8 cellular contexts compared by ENCODE assay signal in the genomic region with DNA sequence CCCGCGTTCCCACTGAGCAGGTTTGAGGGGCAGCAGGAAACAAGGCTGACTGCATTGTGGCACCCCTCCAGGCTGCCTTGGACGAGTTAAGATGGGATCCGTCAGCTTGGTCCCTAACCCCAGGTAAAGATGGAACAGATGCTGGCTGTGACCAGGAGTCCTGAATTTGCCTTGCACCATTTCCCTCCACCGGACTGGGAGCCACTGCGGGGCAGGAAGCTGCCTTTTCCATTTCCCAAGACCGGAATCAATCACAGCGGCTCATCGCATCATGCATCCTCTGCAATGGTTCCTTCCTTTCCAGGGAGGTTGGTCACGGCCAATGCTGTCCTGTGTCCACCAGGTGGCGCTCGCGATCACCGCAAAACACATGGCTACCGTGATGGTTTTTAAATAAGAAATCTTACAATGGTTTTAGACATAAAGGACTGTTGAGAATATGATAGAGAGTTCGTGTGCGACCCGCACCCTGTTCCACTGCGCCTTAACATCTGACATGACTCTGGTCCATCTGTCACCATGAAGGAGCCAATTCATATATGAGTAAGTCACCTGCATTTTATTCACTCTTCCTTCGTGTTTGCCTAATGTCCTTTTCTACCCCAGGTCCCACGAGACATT. TPM values are rescaled to one million over a fixed set of nuclear protein-coding genes. Genes with fewer than 3 reads are reported as not detected.
DNase-seq lines count a peak whose midpoint lies in the region; ATAC-seq, FAIRE-seq and TF ChIP-seq lines count a peak whose summit lies in the region.

No MANE protein-coding gene starts in this region.

- peak; percentile 95 for TF ChIP-seq CTCF in retinal pigment epithelial cell (conservative IDR thresholded peaks at IDR 0.05; ENCODE audit: low read depth, low read length)

- intact Hi-C loops in right cardiac atrium (cut with DNase I): loop anchor here (2.0 to 10.0 kb wide), 5 partner anchors 111 to 226 kb away; no protein-coding TSS in a partner anchor

- DNase-seq in GM12892 (ENCODE audit: insufficient read length) (no peak), NCI-H187 treated with DMSO at 0.1 percent for 48 hours (lab: John Stamatoyannopoulos, UW) (peak; percentile 60), T-helper 9 cell (peak; percentile 91), amygdala (lab: John Stamatoyannopoulos, UW) (peak in 54 of 56 donors; percentile 27 to 92 (median 64)), right cardiac atrium (peak; percentile 83 to 92 (median 91)), retinal pigment epithelial cell (ENCODE audit: low read depth) (no peak)

- no peaks in the 10 kb centered on the region for H3K4me1 ChIP-seq in right cardiac atrium (ENCODE audit: control insufficient read depth, insufficient read depth, low read length)

- peak; percentile 71 to 73 for ATAC-seq in right cardiac atrium
- no peak for ATAC-seq in GM21619 (IDR thresholded peaks at IDR 0.05; ENCODE audit: unreplicated experiment)
- no peak for ATAC-seq in HG03039 (IDR thresholded peaks at IDR 0.05; ENCODE audit: unreplicated experiment)

- 7% methylated on average over 21 of the region's 21 CpGs for WGBS in right cardiac atrium

- TF ChIP-seq POLR2A in GM12892 (IDR thresholded peaks at IDR 0.05; ENCODE audit: low read depth, low read length): no peak

- H3K4me3 ChIP-seq in right cardiac atrium (ENCODE audit: low read length) (no peak overlapping the region), retinal pigment epithelial cell (ENCODE audit: low read length) (peak overlapping the region; percentile 33)

- no peaks in the 10 kb centered on the region for H3K9me3 ChIP-seq in right cardiac atrium (ENCODE audit: control insufficient read depth, low read length)

- no peaks in the 10 kb centered on the region for H3K27me3 ChIP-seq in right cardiac atrium (ENCODE audit: control insufficient read depth, insufficient read depth)

- no peak overlapping the region for H3K27ac ChIP-seq in right cardiac atrium (ENCODE audit: low read length)

- FAIRE-seq in GM12892 (lab: Jason Lieb, UNC): peak; percentile 84

RNA-seq across cellular contexts. Expression of a gene that starts 6.8 kb away (rescaled TPM):
- polyA plus RNA-seq in GM12892 (2012; ENCODE audit: missing spikeins): 7.1 TPM
- 1 to 10 TPM; 5.3 to 7.6 (median 6.0) TPM for total RNA-seq in right cardiac atrium
- polyA plus RNA-seq in right cardiac atrium: 2.9 TPM

Comparison
In these comparisons a context has a peak if more than half of its experiments do, and no peak if none do; other contexts are left out.
1. DNase-seq: peak in NCI-H187 treated with DMSO at 0.1 percent for 48 hours (single experiment), T-helper 9 cell (single experiment), amygdala (54 of 56) and right cardiac atrium (3 of 3); none in GM12892 (single experiment) and retinal pigment epithelial cell (single experiment).
2. ATAC-seq: peak in right cardiac atrium (2 of 2); none in GM21619 (single experiment) and HG03039 (single experiment).